Comparison of ENCODE assay signal across 1 cellular context in the genomic region with DNA sequence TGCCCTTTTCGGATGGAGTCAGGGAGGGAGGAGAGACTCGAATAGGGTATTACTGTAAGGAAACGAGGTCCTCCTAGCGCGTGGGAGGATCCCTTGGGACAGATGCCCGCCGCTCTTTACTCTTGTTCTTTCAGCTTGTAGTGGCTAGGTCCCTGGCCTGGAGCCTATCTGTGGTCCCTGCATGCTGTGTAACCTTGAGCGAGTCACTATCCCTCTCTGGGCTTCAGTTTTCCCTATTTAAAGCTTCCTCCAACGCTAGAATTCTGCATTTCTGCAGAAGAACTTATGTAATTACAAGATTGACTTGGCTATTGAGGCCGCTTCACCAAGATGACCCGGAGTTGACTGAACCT.
TF ChIP-seq lines count a peak whose summit lies in the region.

No MANE protein-coding gene starts in this region.

TF ChIP-seq in GM23338, 12 proteins besides CTCF, POLR2A, EP300 and RAD21 (continued from another document):
- TF ChIP-seq, protein P1, sequence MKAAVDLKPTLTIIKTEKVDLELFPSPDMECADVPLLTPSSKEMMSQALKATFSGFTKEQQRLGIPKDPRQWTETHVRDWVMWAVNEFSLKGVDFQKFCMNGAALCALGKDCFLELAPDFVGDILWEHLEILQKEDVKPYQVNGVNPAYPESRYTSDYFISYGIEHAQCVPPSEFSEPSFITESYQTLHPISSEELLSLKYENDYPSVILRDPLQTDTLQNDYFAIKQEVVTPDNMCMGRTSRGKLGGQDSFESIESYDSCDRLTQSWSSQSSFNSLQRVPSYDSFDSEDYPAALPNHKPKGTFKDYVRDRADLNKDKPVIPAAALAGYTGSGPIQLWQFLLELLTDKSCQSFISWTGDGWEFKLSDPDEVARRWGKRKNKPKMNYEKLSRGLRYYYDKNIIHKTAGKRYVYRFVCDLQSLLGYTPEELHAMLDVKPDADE (IDR thresholded peaks at IDR 0.05) = no peak
- TF ChIP-seq NANOG (IDR thresholded peaks at IDR 0.05; ENCODE audit: borderline replicate concordance) (no peak), EZH2phosphoT487 (IDR thresholded peaks at IDR 0.05; ENCODE audit: unreplicated experiment) (no peak), EZH2 (IDR thresholded peaks at IDR 0.05; ENCODE audit: low read depth, unreplicated experiment) (no peak)
- TF ChIP-seq, protein P2, sequence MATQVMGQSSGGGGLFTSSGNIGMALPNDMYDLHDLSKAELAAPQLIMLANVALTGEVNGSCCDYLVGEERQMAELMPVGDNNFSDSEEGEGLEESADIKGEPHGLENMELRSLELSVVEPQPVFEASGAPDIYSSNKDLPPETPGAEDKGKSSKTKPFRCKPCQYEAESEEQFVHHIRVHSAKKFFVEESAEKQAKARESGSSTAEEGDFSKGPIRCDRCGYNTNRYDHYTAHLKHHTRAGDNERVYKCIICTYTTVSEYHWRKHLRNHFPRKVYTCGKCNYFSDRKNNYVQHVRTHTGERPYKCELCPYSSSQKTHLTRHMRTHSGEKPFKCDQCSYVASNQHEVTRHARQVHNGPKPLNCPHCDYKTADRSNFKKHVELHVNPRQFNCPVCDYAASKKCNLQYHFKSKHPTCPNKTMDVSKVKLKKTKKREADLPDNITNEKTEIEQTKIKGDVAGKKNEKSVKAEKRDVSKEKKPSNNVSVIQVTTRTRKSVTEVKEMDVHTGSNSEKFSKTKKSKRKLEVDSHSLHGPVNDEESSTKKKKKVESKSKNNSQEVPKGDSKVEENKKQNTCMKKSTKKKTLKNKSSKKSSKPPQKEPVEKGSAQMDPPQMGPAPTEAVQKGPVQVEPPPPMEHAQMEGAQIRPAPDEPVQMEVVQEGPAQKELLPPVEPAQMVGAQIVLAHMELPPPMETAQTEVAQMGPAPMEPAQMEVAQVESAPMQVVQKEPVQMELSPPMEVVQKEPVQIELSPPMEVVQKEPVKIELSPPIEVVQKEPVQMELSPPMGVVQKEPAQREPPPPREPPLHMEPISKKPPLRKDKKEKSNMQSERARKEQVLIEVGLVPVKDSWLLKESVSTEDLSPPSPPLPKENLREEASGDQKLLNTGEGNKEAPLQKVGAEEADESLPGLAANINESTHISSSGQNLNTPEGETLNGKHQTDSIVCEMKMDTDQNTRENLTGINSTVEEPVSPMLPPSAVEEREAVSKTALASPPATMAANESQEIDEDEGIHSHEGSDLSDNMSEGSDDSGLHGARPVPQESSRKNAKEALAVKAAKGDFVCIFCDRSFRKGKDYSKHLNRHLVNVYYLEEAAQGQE (IDR thresholded peaks at IDR 0.05; ENCODE audit: unreplicated experiment) = no peak
TF ChIP-seq in GM23338: peak in this region for 0.
